ENCODE assay signal across 26 cellular contexts in the genomic region with DNA sequence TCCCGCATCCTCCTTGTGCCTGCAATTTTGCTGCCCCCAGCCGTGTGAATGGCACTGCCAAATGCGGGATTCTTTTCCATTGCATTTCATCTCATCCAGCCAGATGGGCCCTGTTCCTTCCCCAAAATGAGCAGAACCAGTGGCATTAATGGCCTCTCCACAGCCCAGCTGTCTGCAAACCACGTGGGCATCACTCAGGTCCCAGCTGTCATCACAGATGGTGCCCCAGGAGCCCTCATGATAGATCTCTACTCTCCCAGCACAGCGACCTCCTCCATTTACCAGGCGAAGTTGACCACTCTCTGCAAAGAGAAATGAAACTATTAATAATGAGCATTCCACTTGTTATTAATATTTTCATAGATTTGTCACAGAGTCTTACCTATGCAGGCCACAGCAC. TPM values are rescaled to one million over a fixed set of nuclear protein-coding genes. Genes with fewer than 3 reads are reported as not detected.
"Had no signal": no experiment of that assay in that cellular context is flagged by ENCODE, and none has a peak within 500 bp of the region (broad histone marks: within the 10 kb centered on the region; RNA-seq: fewer than 3 reads in every experiment).

No MANE protein-coding gene starts in this region.

- DNase-seq: cortex of kidney; dorsolateral prefrontal cortex; effector CD4-positive, alpha-beta T cell; heart left ventricle; left cardiac atrium; left lung; mesenchymal stem cell; midbrain; naive thymus-derived CD8-positive, alpha-beta T cell; nephron progenitor cell; nucleus accumbens; psoas muscle; right cardiac atrium; sigmoid colon; spleen; stimulated activated CD4-positive, alpha-beta T cell treated with anti-CD3 and anti-CD28 coated beads, Interleukin-4, amount 100 ng/mL, for 4 hours; stimulated activated naive CD8-positive, alpha-beta T cell treated with anti-CD3 and anti-CD28 coated beads, Interleukin-15, Interleukin-2, amounts not matched to agents 100 U/mL and 50 U/mL, for 24 hours; substantia nigra; testis; tibial artery had no signal

RNA-seq across cellular contexts. Expression of gene CD163, which starts 17.1 kb away (rescaled TPM):
- total RNA-seq: fibroblast of villous mesenchyme, glomerular endothelial cell, lung microvascular endothelial cell, osteocyte, renal cortical epithelial cell had no signal

RNA-seq across cellular contexts. Expression of gene CD163L1, which starts 42.6 kb away (rescaled TPM):
- polyA plus RNA-seq: hepatocyte; naive thymus-derived CD8-positive, alpha-beta T cell had no signal
